Comparison of ENCODE assay signal across 20 cellular contexts in genomic region chr1:157407917-157408525, GRCh38.
"Had no signal": no experiment of that assay in that cellular context is flagged by ENCODE, and none has a peak within 500 bp of the region (broad histone marks: within the 10 kb centered on the region; RNA-seq: fewer than 3 reads in every experiment).

No MANE protein-coding gene starts in this region.

- H3K4me3 ChIP-seq: adrenal gland, gastroesophageal sphincter, heart left ventricle, ovary, right lobe of liver had no signal

- H3K9me3 Mint-ChIP-seq: activated naive CD4-positive, alpha-beta T cell treated with anti-CD3 and anti-CD28 coated beads, Interleukin-2, amount 50 U/mL, for 72 hours; activated T-helper 1 cell treated with anti-CD3 and anti-CD28 coated beads, Interleukin-12 subunit alpha, Interleukin-12 subunit beta, Interleukin-2, Interleukin-4 antibody, amounts not matched to agents 30 ng/mL and 10 ng/mL and 1 ng/mL, durations not matched to agents 14 hours and 24 hours and 36 hours; memory B cell; stimulated activated naive B cell treated with anti-CD40 and anti-IgM and Interleukin-4, amounts not matched to agents 10 μg/mL and 1 μg/mL and 100 μg/mL, for 72 hours; T-cell had no signal

- H3K27ac Mint-ChIP-seq: activated naive CD4-positive, alpha-beta T cell treated with anti-CD3 and anti-CD28 coated beads, Interleukin-2, amount 50 U/mL, for 72 hours; activated T-helper 1 cell treated with anti-CD3 and anti-CD28 coated beads, Interleukin-12 subunit alpha, Interleukin-12 subunit beta, Interleukin-2, Interleukin-4 antibody, amounts not matched to agents 30 ng/mL and 10 ng/mL and 1 ng/mL, durations not matched to agents 14 hours and 24 hours and 36 hours; memory B cell; stimulated activated naive B cell treated with anti-CD40 and anti-IgM and Interleukin-4, amounts not matched to agents 10 μg/mL and 1 μg/mL and 100 μg/mL, for 72 hours; T-cell had no signal

- H3K27me3 ChIP-seq: adrenal gland, gastroesophageal sphincter, ovary, right lobe of liver had no signal

- H3K36me3 Mint-ChIP-seq: activated naive CD4-positive, alpha-beta T cell treated with anti-CD3 and anti-CD28 coated beads, Interleukin-2, amount 50 U/mL, for 72 hours; memory B cell; stimulated activated naive B cell treated with anti-CD40 and anti-IgM and Interleukin-4, amounts not matched to agents 10 μg/mL and 1 μg/mL and 100 μg/mL, for 72 hours; T-cell had no signal

- H3K4me3 Mint-ChIP-seq: activated T-helper 1 cell treated with anti-CD3 and anti-CD28 coated beads, Interleukin-12 subunit alpha, Interleukin-12 subunit beta, Interleukin-2, Interleukin-4 antibody, amounts not matched to agents 30 ng/mL and 10 ng/mL and 1 ng/mL, durations not matched to agents 14 hours and 24 hours and 36 hours; memory B cell; stimulated activated naive B cell treated with anti-CD40 and anti-IgM and Interleukin-4, amounts not matched to agents 10 μg/mL and 1 μg/mL and 100 μg/mL, for 72 hours; T-cell had no signal

- DNase-seq: activated CD4-positive, alpha-beta T cell treated with anti-CD3 and anti-CD28 coated beads, Interleukin-2, amount 50 U/mL, for 48 hours; activated gamma-delta T cell treated with Interleukin-2 at 50 U/mL for 16 hours; activated T-cell treated with anti-CD3 and anti-CD28 coated beads for 4 hours; adrenal gland; cerebellar nuclear complex; effector CD8-positive, alpha-beta T cell; heart left ventricle; kidney glomerular epithelial cell; left ventricle myocardium superior; ovary; right lobe of liver; small intestine; stimulated activated CD4-positive, alpha-beta T cell treated with anti-CD3 and anti-CD28 coated beads, Interleukin-4, amount 100 ng/mL, for 4 hours; stimulated activated naive B cell treated with anti-CD40 and anti-IgM and Interleukin-4, amounts not matched to agents 10 μg/mL and 1 μg/mL and 100 μg/mL, for 72 hours; T-cell had no signal

- H3K36me3 ChIP-seq: adrenal gland, gastroesophageal sphincter, heart left ventricle, ovary, right lobe of liver had no signal

- ATAC-seq: activated naive CD4-positive, alpha-beta T cell treated with anti-CD3 and anti-CD28 coated beads, Interleukin-2, amount 50 U/mL, for 72 hours; esophagus mucosa; gastroesophageal sphincter; heart left ventricle; left ventricle myocardium superior; right lobe of liver; stimulated activated naive B cell treated with anti-CD40 and anti-IgM and Interleukin-4, amounts not matched to agents 10 μg/mL and 1 μg/mL and 100 μg/mL, for 72 hours; T-cell had no signal

- H3K27ac ChIP-seq: adrenal gland, gastroesophageal sphincter, heart left ventricle, ovary, right lobe of liver had no signal
